ENCODE assay signal across 9 cellular contexts in genomic region chr3:18223591-18224338, GRCh38.
DNase-seq lines count a peak whose midpoint lies in the region; ATAC-seq and TF ChIP-seq lines count a peak whose summit lies in the region.
"Had no signal": no experiment of that assay in that cellular context is flagged by ENCODE, and none has a peak within 500 bp of the region (broad histone marks: within the 10 kb centered on the region; RNA-seq: fewer than 3 reads in every experiment).

No MANE protein-coding gene starts in this region.

- 66 to 71% methylated on average over 6 of the region's 6 CpGs for WGBS in tibial nerve, 2 donors
- 78% methylated on average over 6 of the region's 6 CpGs for WGBS in suprapubic skin

- TF ChIP-seq EP300 in tibial nerve (IDR thresholded peaks at IDR 0.05): no peak
- no peak for TF ChIP-seq EP300 in suprapubic skin (IDR thresholded peaks at IDR 0.05)

- H3K9me3 ChIP-seq in tibial nerve (no peaks in the 10 kb centered on the region), suprapubic skin (no peaks in the 10 kb centered on the region)

- TF ChIP-seq CTCF in tibial nerve (IDR thresholded peaks at IDR 0.05) (no peak), suprapubic skin (IDR thresholded peaks at IDR 0.05) (no peak)

- H3K9me3 Mint-ChIP-seq in effector memory CD8-positive, alpha-beta T cell: no peaks in the 10 kb centered on the region
- H3K9me3 Mint-ChIP-seq in immature natural killer cell: no peaks in the 10 kb centered on the region

- H3K36me3 ChIP-seq in tibial nerve (no peaks in the 10 kb centered on the region), suprapubic skin (no peaks in the 10 kb centered on the region)

- H3K4me1 ChIP-seq in tibial nerve (no peaks in the 10 kb centered on the region), suprapubic skin (no peaks in the 10 kb centered on the region)

- H3K36me3 Mint-ChIP-seq in effector memory CD8-positive, alpha-beta T cell (ENCODE audit: insufficient read depth): no peaks in the 10 kb centered on the region
- no peaks in the 10 kb centered on the region for H3K36me3 Mint-ChIP-seq in immature natural killer cell

- H3K4me3 ChIP-seq in tibial nerve (no peak overlapping the region), suprapubic skin (no peak overlapping the region)

- no peak overlapping the region for H3K4me3 Mint-ChIP-seq in effector memory CD8-positive, alpha-beta T cell
- H3K4me3 Mint-ChIP-seq in immature natural killer cell: peak overlapping the region in 1 of 5 donors; percentile 23

- H3K4me1 Mint-ChIP-seq in effector memory CD8-positive, alpha-beta T cell (ENCODE audit: low read depth in 2 of 2): peaks cover 3 to 7% of the 10 kb centered on the region in 2 donors
- H3K4me1 Mint-ChIP-seq in immature natural killer cell: peaks cover 7 to 17% of the 10 kb centered on the region in 2 donors

- ATAC-seq in GM18499 (IDR thresholded peaks at IDR 0.05; ENCODE audit: insufficient read depth, unreplicated experiment): peak; percentile 98
- peak; percentile 99 for ATAC-seq in GM21515 (IDR thresholded peaks at IDR 0.05; ENCODE audit: unreplicated experiment)
- ATAC-seq in HG03521 (IDR thresholded peaks at IDR 0.05; ENCODE audit: unreplicated experiment): peak; percentile 99
- peak; percentile 37 for ATAC-seq in effector memory CD8-positive, alpha-beta T cell (replicated peaks)
- ATAC-seq in left ventricle myocardium superior: no peak

- peaks cover 8 to 12% of the 10 kb centered on the region in 2 donors for H3K27me3 Mint-ChIP-seq in effector memory CD8-positive, alpha-beta T cell
- peaks cover 0 to 5% (median 0%) of the 10 kb centered on the region in 3 donors for H3K27me3 Mint-ChIP-seq in immature natural killer cell (ENCODE audit: low read depth in 3 of 3)

- intact Hi-C loops in left ventricle myocardium superior (cut with micrococcal nuclease): no loop called here

- no peak overlapping the region for H3K27ac Mint-ChIP-seq in effector memory CD8-positive, alpha-beta T cell
- peak overlapping the region in 1 of 6 donors; percentile 28 for H3K27ac Mint-ChIP-seq in immature natural killer cell

- TF ChIP-seq POLR2A in tibial nerve (IDR thresholded peaks at IDR 0.05) (no peak), suprapubic skin (IDR thresholded peaks at IDR 0.05) (no peak)

- H3K27ac ChIP-seq in tibial nerve (no peak overlapping the region), suprapubic skin (no peak overlapping the region)
- H3K27ac ChIP-seq: VCaP had no signal

- no peaks in the 10 kb centered on the region for H3K27me3 ChIP-seq in tibial nerve
- H3K27me3 ChIP-seq in suprapubic skin: no peaks in the 10 kb centered on the region

- DNase-seq in effector memory CD8-positive, alpha-beta T cell: no peak
- DNase-seq in immature natural killer cell: no peak
- DNase-seq in tibial nerve (ENCODE audit: low spot score in 2 of 2): no peak
- no peak for DNase-seq in left ventricle myocardium superior
- DNase-seq in suprapubic skin (ENCODE audit: low spot score in 2 of 2): no peak
